Comparison of ENCODE assay signal across 1 cellular context in genomic region chr17:32275060-32276042, GRCh38.
TF ChIP-seq lines count a peak whose summit lies in the region.

No MANE protein-coding gene starts in this region.

TF ChIP-seq in A549, 52 proteins besides CTCF, POLR2A, EP300 and RAD21 (continued from another document):
- TF ChIP-seq MAX (IDR thresholded peaks at IDR 0.05) (peak; percentile 60; the same call in 1 of the 2 replicates), HES2 (IDR thresholded peaks at IDR 0.05) (no peak)
